ENCODE assay signal across 9 cellular contexts in the genomic region with DNA sequence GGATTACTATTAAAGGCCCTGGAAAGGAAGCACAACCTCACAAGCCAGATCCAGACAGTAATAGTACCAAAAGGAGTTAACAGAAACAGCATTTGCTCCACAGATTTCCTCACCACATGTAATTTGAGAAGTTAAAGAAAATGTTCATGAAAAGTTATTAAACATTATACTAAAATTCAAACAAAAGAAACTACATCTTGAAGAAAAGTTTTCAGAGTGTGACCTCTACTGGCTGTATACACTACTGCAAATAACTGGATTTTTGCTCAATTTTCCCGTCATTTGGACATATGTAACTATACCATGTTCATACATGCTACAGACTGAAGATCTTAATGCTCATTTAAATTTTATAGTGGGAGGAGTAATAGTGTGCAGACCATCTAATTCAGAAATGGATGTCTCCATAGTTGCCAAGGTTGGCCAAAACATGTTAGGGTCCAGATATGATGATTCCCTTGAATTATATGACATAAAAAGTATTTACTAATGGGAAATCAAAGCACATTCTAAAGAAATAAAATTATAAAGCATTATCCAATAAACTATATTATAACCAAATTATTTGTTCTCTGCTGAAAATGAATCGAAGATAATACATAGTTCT. TPM values are rescaled to one million over a fixed set of nuclear protein-coding genes. Genes with fewer than 3 reads are reported as not detected.
A peak's percentile ranks its signal among the peaks of the same experiment; 100 is the strongest.
DNase-seq lines count a peak whose midpoint lies in the region; ATAC-seq and FAIRE-seq lines count a peak whose summit lies in the region.
"Had no signal": no experiment of that assay in that cellular context is flagged by ENCODE, and none has a peak within 500 bp of the region (broad histone marks: within the 10 kb centered on the region; RNA-seq: fewer than 3 reads in every experiment).

No MANE protein-coding gene starts in this region.

- H3K79me1 ChIP-seq in mesenchymal stem cell (replicated peaks; ENCODE audit: low read length, poor library complexity, severe bottlenecking), result peaks cover 4% of the 10 kb centered on the region

- H3K27me3 ChIP-seq in mesenchymal stem cell (ENCODE audit: control insufficient read depth in 1 of 2, insufficient read depth in 1 of 2, low read length in 2 of 2), result no peaks in the 10 kb centered on the region

- peak; percentile 94 for FAIRE-seq in G401.6 (lab: Jason Lieb, UNC)

- WGBS in mesenchymal stem cell, result 93% methylated on average over 2 of the region's 2 CpGs

- peaks cover 0 to 60% of the 10 kb centered on the region in 2 experiments for H3K36me3 ChIP-seq in mesenchymal stem cell (ENCODE audit: control insufficient read depth in 1 of 2, insufficient read depth in 2 of 2, low read depth in 1 of 2, low read length in 2 of 2)

- H3K9ac ChIP-seq in mesenchymal stem cell (ENCODE audit: low read length), result peak overlapping the region; percentile 98

- H2BK120ac ChIP-seq in mesenchymal stem cell (ENCODE audit: low read depth, low read length), result no peak overlapping the region

- no peak overlapping the region for H4K8ac ChIP-seq in mesenchymal stem cell (ENCODE audit: low read length)

- no peak overlapping the region for H2AFZ ChIP-seq in mesenchymal stem cell (ENCODE audit: low read depth, low read length)

- DNase-seq in amniotic stem cell (lab: John Stamatoyannopoulos, UW) (peak; percentile 20), mesenchymal stem cell (peak; percentile 56), iPS-NIHi11 (ENCODE audit: low spot score) (no peak), nucleus accumbens (lab: John Stamatoyannopoulos, UW) (no peak)

- H3K9me3 ChIP-seq in mesenchymal stem cell (ENCODE audit: control insufficient read depth, low read length), result no peaks in the 10 kb centered on the region

- no peak overlapping the region for H4K91ac ChIP-seq in mesenchymal stem cell (ENCODE audit: low read length)

- H3K14ac ChIP-seq in mesenchymal stem cell (ENCODE audit: low read length in 2 of 2), result no peak overlapping the region

- H2BK12ac ChIP-seq in mesenchymal stem cell (ENCODE audit: low read length in 2 of 2), result no peak overlapping the region

- no peak overlapping the region for H3K4me3 ChIP-seq in mesenchymal stem cell (ENCODE audit: insufficient read depth in 1 of 2, low read depth in 1 of 2, low read length in 2 of 2)
- H3K4me3 ChIP-seq: skin epidermis had no signal

- no peak overlapping the region for H3K4ac ChIP-seq in mesenchymal stem cell (ENCODE audit: low read depth in 1 of 2, low read length in 2 of 2)

- no peak overlapping the region for H3K4me2 ChIP-seq in mesenchymal stem cell (ENCODE audit: low read length, poor library complexity, severe bottlenecking)

- peaks cover 2% of the 10 kb centered on the region for H3K4me1 ChIP-seq in mesenchymal stem cell (ENCODE audit: control insufficient read depth, insufficient read depth, low read depth, low read length)

- H2BK5ac ChIP-seq in mesenchymal stem cell (ENCODE audit: low read depth, low read length, poor library complexity, severe bottlenecking), result no peak overlapping the region

- H3K23ac ChIP-seq in mesenchymal stem cell (ENCODE audit: low read length in 2 of 2), result no peak overlapping the region

- no peak overlapping the region for H2BK15ac ChIP-seq in mesenchymal stem cell (ENCODE audit: low read depth, poor library complexity, severe bottlenecking)

- H2AK5ac ChIP-seq in mesenchymal stem cell (ENCODE audit: low read length, severe bottlenecking), result no peak overlapping the region

- no peak overlapping the region for H3K18ac ChIP-seq in mesenchymal stem cell (ENCODE audit: low read depth in 1 of 2, low read length in 2 of 2)

- no peak overlapping the region for H3K27ac ChIP-seq in mesenchymal stem cell (ENCODE audit: low read length, poor library complexity, severe bottlenecking)
- H3K27ac ChIP-seq: skin epidermis had no signal

- ATAC-seq in HG03354 (IDR thresholded peaks at IDR 0.05; ENCODE audit: poor library complexity, severe bottlenecking, unreplicated experiment), result peak; percentile 59
- ATAC-seq in GM18873 (IDR thresholded peaks at IDR 0.05; ENCODE audit: low FRiP score, unreplicated experiment), result no peak
- no peak for ATAC-seq in GM19328 (IDR thresholded peaks at IDR 0.05; ENCODE audit: unreplicated experiment)

RNA-seq across cellular contexts. Expression of a gene that starts 5.6 kb away (rescaled TPM):
- 57.8 TPM for polyA plus RNA-seq in mesenchymal stem cell (2013, experiment 1 of 2)
- 61.2 TPM for polyA plus RNA-seq in mesenchymal stem cell (2013, experiment 2 of 2)

RNA-seq across cellular contexts. Expression of a gene that starts 25.3 kb away (rescaled TPM):
- 29.1 TPM for polyA plus RNA-seq in mesenchymal stem cell (2013, experiment 1 of 2)
- 31.3 TPM for polyA plus RNA-seq in mesenchymal stem cell (2013, experiment 2 of 2)

Comparison
In these comparisons a context has a peak if more than half of its experiments do, and no peak if none do; other contexts are left out.
1. DNase-seq: peak in amniotic stem cell (single experiment) and mesenchymal stem cell (single experiment); none in iPS-NIHi11 (single experiment) and nucleus accumbens (0 of 56).